Comparison of ENCODE assay signal across 8 cellular contexts in genomic region chr15:29568840-29569532, GRCh38.
DNase-seq lines count a peak whose midpoint lies in the region; ATAC-seq, FAIRE-seq and TF ChIP-seq lines count a peak whose summit lies in the region.

No MANE protein-coding gene starts in this region.

- DNase-seq in AG10803 (ENCODE audit: low read depth) (no peak), HFF-Myc (ENCODE audit: extremely low read depth, low read depth) (no peak), SK-N-SH (peak; percentile 59), AG20443 (ENCODE audit: low spot score) (no peak), midbrain (lab: John Stamatoyannopoulos, UW) (no peak)
- no peak for DNase-seq in stimulated activated CD4-positive, alpha-beta T cell treated with anti-CD3 and anti-CD28 coated beads, Interleukin-2, amount 100 ng/mL, for 48 hours

- H3K79me2 ChIP-seq in SK-N-SH (ENCODE audit: insufficient read depth) = no peaks in the 10 kb centered on the region

- no peak overlapping the region for H2AFZ ChIP-seq in SK-N-SH (ENCODE audit: low read depth)

- no peak for TF ChIP-seq EP300 in SK-N-SH (IDR thresholded peaks at IDR 0.05; ENCODE audit: borderline replicate concordance in 1 of 2, low read depth in 1 of 2, low read length in 1 of 2)

- peaks cover 55% of the 10 kb centered on the region for H3K27me3 ChIP-seq in SK-N-SH (ENCODE audit: insufficient read depth)

- H3K36me3 ChIP-seq in SK-N-SH (replicated peaks in 1 of 2; ENCODE audit: control insufficient read depth in 1 of 2, insufficient read depth in 2 of 2, low read length in 1 of 2) = no peaks in the 10 kb centered on the region

- CTCF ChIA-PET in SK-N-SH (lab: Yijun Ruan, JAX) = interaction anchor here (0.7 to 1.5 kb wide), 6 partner anchors 12 to 467 kb away, joined by 3 to 13 read pairs (median 3); no protein-coding TSS in a partner anchor

- 37% methylated on average over 9 of the region's 9 CpGs for WGBS in SK-N-SH (ENCODE audit: low lambda C conversion rate)

- no peaks in the 10 kb centered on the region for H3F3A ChIP-seq in SK-N-SH (replicated peaks; ENCODE audit: insufficient read depth)

- TF ChIP-seq CTCF in AG10803 (conservative IDR thresholded peaks at IDR 0.05; ENCODE audit: low read length) = 0 out of 2 replicates have a peak, but pooled peaks have one; percentile 5
- TF ChIP-seq CTCF in HFF-Myc (IDR thresholded peaks at IDR 0.05; ENCODE audit: low read depth, low read length, missing control alignments) = peak; percentile 11
- peak; percentile 18; the same call in 1 of the 2 replicates for TF ChIP-seq CTCF in SK-N-SH (IDR thresholded peaks at IDR 0.05)

- peaks cover 0 to 4% of the 10 kb centered on the region in 2 experiments; a peak in 1 of 4 replicates for H3K4me1 ChIP-seq in SK-N-SH (ENCODE audit: control insufficient read depth in 1 of 2, insufficient read depth in 2 of 2, low read depth in 1 of 2, low read length in 1 of 2)

- H3K9me3 ChIP-seq in SK-N-SH = no peaks in the 10 kb centered on the region

- no peaks in the 10 kb centered on the region for H4K20me1 ChIP-seq in SK-N-SH (ENCODE audit: insufficient read depth)

- H3K4me2 ChIP-seq in SK-N-SH = no peak overlapping the region

- POLR2A ChIA-PET in SK-N-SH (lab: Yijun Ruan, JAX) = no interaction called here

- H3K9me2 ChIP-seq in SK-N-SH = no peaks in the 10 kb centered on the region

- no peak for ATAC-seq in GM21526 (IDR thresholded peaks at IDR 0.05; ENCODE audit: low FRiP score, unreplicated experiment)

- peak; percentile 69 for FAIRE-seq in islet of Langerhans (lab: Jason Lieb, UNC)

- H3K4me3 ChIP-seq in AG10803 (ENCODE audit: low read length) = no peak overlapping the region
- H3K4me3 ChIP-seq in HFF-Myc (replicated peaks; ENCODE audit: low read depth, low read length) = no peak overlapping the region
- no peak overlapping the region for H3K4me3 ChIP-seq in SK-N-SH (ENCODE audit: low read depth in 2 of 2, low read length in 1 of 2)

- peak; percentile 38 for TF ChIP-seq RAD21 in SK-N-SH (IDR thresholded peaks at IDR 0.05; ENCODE audit: low read length)

- H3K27ac ChIP-seq in SK-N-SH (ENCODE audit: low read depth in 2 of 2, low read length in 1 of 2) = no peak overlapping the region

- H3K9ac ChIP-seq in SK-N-SH = no peak overlapping the region

TF ChIP-seq in SK-N-SH, 30 proteins besides CTCF, POLR2A, EP300 and RAD21:
- TF ChIP-seq EZH2phosphoT487 (IDR thresholded peaks at IDR 0.05; ENCODE audit: borderline replicate concordance, low read depth) (no peak), USF1 (IDR thresholded peaks at IDR 0.05; ENCODE audit: borderline replicate concordance, low read depth) (no peak), YY1 (IDR thresholded peaks at IDR 0.05; ENCODE audit: low read depth) (no peak), MAX (IDR thresholded peaks at IDR 0.05; ENCODE audit: low read depth) (no peak), JUND (IDR thresholded peaks at IDR 0.05) (no peak), ELF1 (IDR thresholded peaks at IDR 0.05) (no peak), TCF12 (IDR thresholded peaks at IDR 0.05) (no peak), RXRA (IDR thresholded peaks at IDR 0.05; ENCODE audit: borderline replicate concordance, low read depth) (no peak), USF2 (IDR thresholded peaks at IDR 0.05; ENCODE audit: borderline replicate concordance, low read depth, low read length) (no peak), NFIC (IDR thresholded peaks at IDR 0.05; ENCODE audit: borderline replicate concordance) (no peak), SIN3A (IDR thresholded peaks at IDR 0.05; ENCODE audit: borderline replicate concordance, low read depth, low read length) (no peak), FOSL2 (IDR thresholded peaks at IDR 0.05; ENCODE audit: borderline replicate concordance, low read depth) (no peak), POLR2AphosphoS5 (IDR thresholded peaks at IDR 0.05; ENCODE audit: low read depth, low read length) (no peak), CHD2 (IDR thresholded peaks at IDR 0.05; ENCODE audit: low read length, partially characterized antibody) (no peak), NRF1 (IDR thresholded peaks at IDR 0.05; ENCODE audit: low read depth, low read length) (no peak), GABPA (IDR thresholded peaks at IDR 0.05; ENCODE audit: low read depth) (no peak), REST (IDR thresholded peaks at IDR 0.05; ENCODE audit: low read depth, low read length) (no peak), PBX3 (IDR thresholded peaks at IDR 0.05) (no peak), FOXJ3 (CRISPR knock-in tag; IDR thresholded peaks at IDR 0.05) (no peak)
